ENCODE assay signal across 8 cellular contexts in the genomic region with DNA sequence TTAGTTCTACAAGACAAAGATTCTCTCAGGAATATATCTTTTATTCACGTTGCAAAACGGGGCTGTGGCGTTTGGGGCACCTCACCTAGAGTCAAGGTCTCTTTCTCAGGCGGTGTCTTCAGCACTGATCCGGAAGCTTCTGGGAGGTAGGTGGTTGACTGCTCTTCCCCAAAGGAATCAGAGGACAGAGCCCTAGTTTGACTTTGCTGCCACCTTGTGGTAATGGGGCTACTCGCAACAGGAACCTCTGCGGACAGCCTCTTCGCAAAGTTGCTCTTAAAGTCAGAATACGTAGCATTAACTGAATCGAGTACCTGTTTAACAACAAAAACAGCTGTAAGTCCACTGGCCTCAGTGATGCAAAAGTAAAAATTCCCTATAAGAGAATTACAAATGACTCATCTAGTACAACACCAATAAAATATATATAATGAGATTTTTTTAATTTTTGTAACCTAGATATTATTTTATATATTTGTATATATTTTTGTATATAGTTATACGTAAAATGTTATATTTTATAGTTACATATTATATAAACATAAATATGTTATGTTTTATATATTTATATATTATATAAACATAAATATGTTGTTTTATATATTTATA. TPM values are rescaled to one million over a fixed set of nuclear protein-coding genes. Genes with fewer than 3 reads are reported as not detected.
DNase-seq lines count a peak whose midpoint lies in the region; ATAC-seq and TF ChIP-seq lines count a peak whose summit lies in the region.

No MANE protein-coding gene starts in this region.

- TF ChIP-seq RAD21 in SK-N-SH (IDR thresholded peaks at IDR 0.05; ENCODE audit: low read length): peak; percentile 88

- H3K27ac ChIP-seq in SK-N-SH (ENCODE audit: low read depth in 2 of 2, low read length in 1 of 2): no peak overlapping the region
- H3K27ac ChIP-seq in upper lobe of right lung: no peak overlapping the region

- DNase-seq in G401 (ENCODE audit: low spot score) (peak; percentile 76), NCI-H1417 (lab: John Stamatoyannopoulos, UW) (peak; percentile 63 to 94 (median 87)), SK-N-SH (peak; percentile 60), head of caudate nucleus (peak; percentile 26 to 91 (median 76)), posterior cingulate gyrus (peak in 9 of 10 donors; percentile 46 to 94 (median 73)), upper lobe of right lung (peak; percentile 65)
- DNase-seq in activated naive CD4-positive, alpha-beta T cell treated with anti-CD3 and anti-CD28 coated beads for 36 hours: peak; percentile 90

- no peak overlapping the region for H3K9ac ChIP-seq in SK-N-SH

- in situ Hi-C loops in G401 (cut with HindIII; ENCODE audit: low sequenced_read_pairs): no loop called here

- POLR2A ChIA-PET in SK-N-SH (lab: Yijun Ruan, JAX): no interaction called here

- intact Hi-C loops in activated naive CD4-positive, alpha-beta T cell treated with anti-CD3 and anti-CD28 coated beads for 36 hours (cut with micrococcal nuclease): loop anchor here (1.0 to 5.0 kb wide), 5 partner anchors 44 to 629 kb away; a partner anchor contains a TSS
- intact Hi-C loops in head of caudate nucleus (cut with DNase I): loop anchor here (10.0 kb wide), 1 partner anchor 242 kb away; no protein-coding TSS in a partner anchor
- intact Hi-C loops in posterior cingulate gyrus (cut with DNase I): loop anchor here (2.0 kb wide), 1 partner anchor 240 kb away; no protein-coding TSS in a partner anchor
- intact Hi-C loops in upper lobe of right lung (cut with DNase I): loop anchor here (10.0 kb wide), 1 partner anchor 242 kb away; no protein-coding TSS in a partner anchor

- H3K27me3 ChIP-seq in SK-N-SH (ENCODE audit: insufficient read depth) (peaks cover 6% of the 10 kb centered on the region; the same call in 1 of the 2 replicates), upper lobe of right lung (peaks cover 5% of the 10 kb centered on the region)

- H3K9me2 ChIP-seq in SK-N-SH: no peaks in the 10 kb centered on the region

- TF ChIP-seq CTCF in SK-N-SH (IDR thresholded peaks at IDR 0.05) (peak; percentile 95), upper lobe of right lung (IDR thresholded peaks at IDR 0.05) (peak; percentile 92)

- H3K4me3 Mint-ChIP-seq in activated naive CD4-positive, alpha-beta T cell treated with anti-CD3 and anti-CD28 coated beads for 36 hours: no peak overlapping the region

- no peaks in the 10 kb centered on the region for H3K36me3 Mint-ChIP-seq in activated naive CD4-positive, alpha-beta T cell treated with anti-CD3 and anti-CD28 coated beads for 36 hours (ENCODE audit: low read depth)

- H3K9me3 ChIP-seq in SK-N-SH: no peaks in the 10 kb centered on the region
- H3K9me3 ChIP-seq in upper lobe of right lung: no peaks in the 10 kb centered on the region

- H3K4me2 ChIP-seq in SK-N-SH: 0 out of 2 replicates have a peak overlapping the region, but pooled peaks have one; percentile 44

- no peak overlapping the region for H3K27ac Mint-ChIP-seq in activated naive CD4-positive, alpha-beta T cell treated with anti-CD3 and anti-CD28 coated beads for 36 hours

- H3K36me3 ChIP-seq in SK-N-SH (replicated peaks in 1 of 2; ENCODE audit: control insufficient read depth in 1 of 2, insufficient read depth in 2 of 2, low read length in 1 of 2): no peaks in the 10 kb centered on the region
- no peaks in the 10 kb centered on the region for H3K36me3 ChIP-seq in upper lobe of right lung

- H3K4me1 ChIP-seq in SK-N-SH (ENCODE audit: control insufficient read depth in 1 of 2, insufficient read depth in 2 of 2, low read depth in 1 of 2, low read length in 1 of 2) (no peaks in the 10 kb centered on the region), upper lobe of right lung (no peaks in the 10 kb centered on the region)

- H3K27me3 Mint-ChIP-seq in activated naive CD4-positive, alpha-beta T cell treated with anti-CD3 and anti-CD28 coated beads for 36 hours (ENCODE audit: low read depth): peaks cover 4% of the 10 kb centered on the region

- H3F3A ChIP-seq in SK-N-SH (replicated peaks; ENCODE audit: insufficient read depth): peaks cover 6% of the 10 kb centered on the region

- no peak overlapping the region; the same call in 1 of the 2 replicates for H2AFZ ChIP-seq in SK-N-SH (ENCODE audit: low read depth)

- peaks cover 12% of the 10 kb centered on the region for H3K4me1 Mint-ChIP-seq in activated naive CD4-positive, alpha-beta T cell treated with anti-CD3 and anti-CD28 coated beads for 36 hours (ENCODE audit: low read depth)

- TF ChIP-seq EP300 in SK-N-SH (IDR thresholded peaks at IDR 0.05; ENCODE audit: borderline replicate concordance in 1 of 2, low read depth in 1 of 2, low read length in 1 of 2): no peak

- no peaks in the 10 kb centered on the region for H3K79me2 ChIP-seq in SK-N-SH (ENCODE audit: insufficient read depth)

- no peak overlapping the region; a peak in 1 of 4 replicates for H3K4me3 ChIP-seq in SK-N-SH (ENCODE audit: low read depth in 2 of 2, low read length in 1 of 2)
- H3K4me3 ChIP-seq in upper lobe of right lung: no peak overlapping the region

- H4K20me1 ChIP-seq in SK-N-SH (ENCODE audit: insufficient read depth): no peaks in the 10 kb centered on the region

- CTCF ChIA-PET in SK-N-SH (lab: Yijun Ruan, JAX): interaction anchor here (0.6 to 1.7 kb wide), 25 partner anchors 8 to 279 kb away, joined by 3 to 15 read pairs (median 4); a partner anchor contains a TSS
- CTCF ChIA-PET in activated naive CD4-positive, alpha-beta T cell treated with anti-CD3 and anti-CD28 coated beads for 36 hours (lab: Charles Lee): interaction anchor here (0.7 to 7.0 kb wide), 24 partner anchors 8 to 261 kb away, joined by 3 to 87 read pairs (median 3); a partner anchor contains a TSS

- peak; percentile 69 for ATAC-seq in HG02571 (IDR thresholded peaks at IDR 0.05; ENCODE audit: unreplicated experiment)
- peak; percentile 98 for ATAC-seq in upper lobe of right lung

- no peaks in the 10 kb centered on the region for H3K9me3 Mint-ChIP-seq in activated naive CD4-positive, alpha-beta T cell treated with anti-CD3 and anti-CD28 coated beads for 36 hours

- WGBS in SK-N-SH (ENCODE audit: low lambda C conversion rate): 9% methylated on average over 11 of the region's 11 CpGs

TF ChIP-seq in SK-N-SH, 30 proteins besides CTCF, POLR2A, EP300 and RAD21:
- TF ChIP-seq SMC3 (IDR thresholded peaks at IDR 0.05; ENCODE audit: low read depth, low read length): peak; percentile 96
- peak; percentile 17; the same call in 1 of the 2 replicates for TF ChIP-seq NRF1 (IDR thresholded peaks at IDR 0.05; ENCODE audit: low read depth, low read length)
- TF ChIP-seq, protein P1, sequence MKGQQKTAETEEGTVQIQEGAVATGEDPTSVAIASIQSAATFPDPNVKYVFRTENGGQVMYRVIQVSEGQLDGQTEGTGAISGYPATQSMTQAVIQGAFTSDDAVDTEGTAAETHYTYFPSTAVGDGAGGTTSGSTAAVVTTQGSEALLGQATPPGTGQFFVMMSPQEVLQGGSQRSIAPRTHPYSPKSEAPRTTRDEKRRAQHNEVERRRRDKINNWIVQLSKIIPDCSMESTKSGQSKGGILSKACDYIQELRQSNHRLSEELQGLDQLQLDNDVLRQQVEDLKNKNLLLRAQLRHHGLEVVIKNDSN (IDR thresholded peaks at IDR 0.05; ENCODE audit: borderline replicate concordance, low read depth): no peak

RNA-seq across cellular contexts. Expression of a gene that starts 13.3 kb away (rescaled TPM):
- 45.8 and 64.4 TPM in 2 replicates for total RNA-seq in G401 (2014; rRNA removed; shearing (Covaris generic))
- polyA plus RNA-seq in SK-N-SH (2012; rRNA removed): 30.1 and 44.2 TPM in 2 replicates
- polyA plus RNA-seq in SK-N-SH (2012; cell fraction: cytosol; rRNA removed): 48.6 and 61.5 TPM in 2 replicates
- 9.3 and 22.9 TPM in 2 replicates for polyA plus RNA-seq in SK-N-SH (2012; cell fraction: nucleus; rRNA removed)
- not detected for total RNA-seq in activated naive CD4-positive, alpha-beta T cell treated with anti-CD3 and anti-CD28 coated beads for 36 hours
- total RNA-seq in upper lobe of right lung: 9.5 TPM

RNA-seq across cellular contexts. Expression of a gene that starts 26.3 kb away (rescaled TPM):
- not detected in 2 replicates for total RNA-seq in G401 (2014; rRNA removed; shearing (Covaris generic))
- 0.03 TPM in 2 replicates for polyA plus RNA-seq in SK-N-SH (2012; rRNA removed)
- polyA plus RNA-seq in SK-N-SH (2012; cell fraction: cytosol; rRNA removed): 0.03 and 0.05 TPM in 2 replicates
- polyA plus RNA-seq in SK-N-SH (2012; cell fraction: nucleus; rRNA removed): 0.10 and 0.13 TPM in 2 replicates
- not detected for total RNA-seq in activated naive CD4-positive, alpha-beta T cell treated with anti-CD3 and anti-CD28 coated beads for 36 hours
- total RNA-seq in upper lobe of right lung: not detected

RNA-seq across cellular contexts. Expression of a gene that starts 44.2 kb away (rescaled TPM):
- not detected in 2 replicates for total RNA-seq in G401 (2014; rRNA removed; shearing (Covaris generic))
- polyA plus RNA-seq in SK-N-SH (2012; rRNA removed): 0.07 TPM in 1 of 2 replicates, not detected in the other
- 0.12 and 0.14 TPM in 2 replicates for polyA plus RNA-seq in SK-N-SH (2012; cell fraction: cytosol; rRNA removed)
- polyA plus RNA-seq in SK-N-SH (2012; cell fraction: nucleus; rRNA removed): not detected in 2 replicates
- total RNA-seq in activated naive CD4-positive, alpha-beta T cell treated with anti-CD3 and anti-CD28 coated beads for 36 hours: under 1 TPM in 1 of 2 experiments, not detected in 1; 0.24 TPM
- 8.8 TPM for total RNA-seq in upper lobe of right lung

Comparison
In these comparisons a context has a peak if more than half of its experiments do, and no peak if none do; other contexts are left out.
1. RNA of a gene that starts 13.3 kb away (total RNA-seq): 45.8 to 64.4 TPM in G401 and 9.5 TPM in upper lobe of right lung (single experiment); not detected in activated naive CD4-positive, alpha-beta T cell treated with anti-CD3 and anti-CD28 coated beads for 36 hours; every median in the first group is over 10 times any median in the second.
2. Peak in every context shown above with its lines, with median percentiles within 50 percentile points of each other: DNase-seq.